Comparison of ENCODE assay signal across 16 cellular contexts in genomic region chr5:102863058-102863457, GRCh38.
A peak's percentile ranks its signal among the peaks of the same experiment; 100 is the strongest.
DNase-seq lines count a peak whose midpoint lies in the region; ATAC-seq and TF ChIP-seq lines count a peak whose summit lies in the region.
"Had no signal": no experiment of that assay in that cellular context is flagged by ENCODE, and none has a peak within 500 bp of the region (broad histone marks: within the 10 kb centered on the region; RNA-seq: fewer than 3 reads in every experiment).

No MANE protein-coding gene starts in this region.

- no peak overlapping the region for H3K4me3 Mint-ChIP-seq in endothelial cell (ENCODE audit: unreplicated experiment)
- H3K4me3 Mint-ChIP-seq in CD4-positive, alpha-beta T cell: no peak overlapping the region
- H3K4me3 Mint-ChIP-seq: B cell; CD4-positive, CD25-positive, alpha-beta regulatory T cell had no signal

- no peak overlapping the region for H3K4me3 ChIP-seq in left ventricle myocardium inferior
- H3K4me3 ChIP-seq in thoracic aorta: no peak overlapping the region
- H3K4me3 ChIP-seq: K562, SJCRH30 had no signal

- no peaks in the 10 kb centered on the region for H3K9me3 Mint-ChIP-seq in endothelial cell (ENCODE audit: unreplicated experiment)
- H3K9me3 Mint-ChIP-seq in CD4-positive, alpha-beta T cell: no peaks in the 10 kb centered on the region

- DNase-seq in left ventricle myocardium inferior: no peak
- no peak for DNase-seq in Right ventricle myocardium superior
- peak; percentile 38 to 42 for DNase-seq in NCI-H526 (lab: John Stamatoyannopoulos, UW)
- DNase-seq in endothelial cell (ENCODE audit: low spot score): no peak
- no peak for DNase-seq in thoracic aorta (ENCODE audit: low spot score)
- DNase-seq in CD4-positive, alpha-beta T cell: no peak
- DNase-seq: CD4-positive, CD25-positive, alpha-beta regulatory T cell; DND-41; NCI-H1694; RPMI8226; SJCRH30; T-helper 2 cell had no signal

- H3K27me3 ChIP-seq in left ventricle myocardium inferior (ENCODE audit: low read depth) (no peaks in the 10 kb centered on the region), thoracic aorta (replicated peaks; ENCODE audit: insufficient read depth) (no peaks in the 10 kb centered on the region)
- peaks cover 18% of the 10 kb centered on the region for H3K27me3 ChIP-seq in CD4-positive, alpha-beta T cell (ENCODE audit: control insufficient read depth, insufficient read depth, low read length)
- H3K27me3 ChIP-seq: SJCRH30 had no signal

- CTCF ChIA-PET in CD4-positive, alpha-beta T cell (lab: Charles Lee): no interaction called here

- H3K9me3 ChIP-seq in left ventricle myocardium inferior (replicated peaks) (peaks cover 5% of the 10 kb centered on the region), thoracic aorta (no peaks in the 10 kb centered on the region)
- H3K9me3 ChIP-seq in CD4-positive, alpha-beta T cell (ENCODE audit: control insufficient read depth, low read length): no peaks in the 10 kb centered on the region
- H3K9me3 ChIP-seq: SJCRH30 had no signal

- peak overlapping the region; percentile 40 for H3K27ac Mint-ChIP-seq in endothelial cell (ENCODE audit: unreplicated experiment)
- H3K27ac Mint-ChIP-seq in CD4-positive, alpha-beta T cell: no peak overlapping the region
- H3K27ac Mint-ChIP-seq: B cell; CD4-positive, CD25-positive, alpha-beta regulatory T cell had no signal

- H3K4me1 Mint-ChIP-seq in endothelial cell (ENCODE audit: unreplicated experiment): peaks cover 28% of the 10 kb centered on the region
- peaks cover 15% of the 10 kb centered on the region for H3K4me1 Mint-ChIP-seq in CD4-positive, alpha-beta T cell (ENCODE audit: low read depth)

- H3K4me1 ChIP-seq in left ventricle myocardium inferior (peaks cover 61% of the 10 kb centered on the region), thoracic aorta (ENCODE audit: control insufficient read depth in 1 of 2, low read depth in 2 of 2) (peaks cover 25 to 31% of the 10 kb centered on the region in 2 donors)
- H3K4me1 ChIP-seq: SJCRH30 had no signal

- H3K36me3 ChIP-seq in left ventricle myocardium inferior (no peaks in the 10 kb centered on the region), thoracic aorta (no peaks in the 10 kb centered on the region)
- H3K36me3 ChIP-seq: SJCRH30 had no signal

- no peaks in the 10 kb centered on the region for H3K27me3 Mint-ChIP-seq in endothelial cell (ENCODE audit: unreplicated experiment)
- H3K27me3 Mint-ChIP-seq in CD4-positive, alpha-beta T cell: peaks cover 30% of the 10 kb centered on the region

- no peak for ATAC-seq in Right ventricle myocardium superior (ENCODE audit: poor library complexity)
- ATAC-seq in thoracic aorta (ENCODE audit: insufficient number of reproducible peaks, low FRiP score, low read depth): no peak
- ATAC-seq in GM18858 (IDR thresholded peaks at IDR 0.05; ENCODE audit: unreplicated experiment): no peak
- no peak for ATAC-seq in CD4-positive, alpha-beta T cell (ENCODE audit: poor library complexity)
- ATAC-seq in HG02763 (IDR thresholded peaks at IDR 0.05; ENCODE audit: unreplicated experiment): no peak
- ATAC-seq: K562 had no signal

- POLR2A ChIA-PET in CD4-positive, alpha-beta T cell (lab: Charles Lee): no interaction called here

- H3K36me3 Mint-ChIP-seq in endothelial cell (ENCODE audit: low read depth, unreplicated experiment): peaks cover 3% of the 10 kb centered on the region
- H3K36me3 Mint-ChIP-seq in CD4-positive, alpha-beta T cell (ENCODE audit: low read depth): peaks cover 4% of the 10 kb centered on the region

- intact Hi-C loops in left ventricle myocardium inferior (cut with micrococcal nuclease): no loop called here
- intact Hi-C loops in Right ventricle myocardium superior (cut with DNase I): loop anchor here (10.0 kb wide), 1 partner anchor 68 kb away; no protein-coding TSS in a partner anchor
- intact Hi-C loops in CD4-positive, alpha-beta T cell (cut with DNase I, micrococcal nuclease): no loop called here

- H3K27ac ChIP-seq in left ventricle myocardium inferior (replicated peaks) (peak overlapping the region; percentile 34), thoracic aorta (peak overlapping the region; percentile 0 to 1)
- H3K27ac ChIP-seq in CD4-positive, alpha-beta T cell (ENCODE audit: low read depth, low read length): no peak overlapping the region
- H3K27ac ChIP-seq: SJCRH30 had no signal

- TF ChIP-seq CTCF in left ventricle myocardium inferior (IDR thresholded peaks at IDR 0.05; ENCODE audit: borderline replicate concordance) (no peak), endothelial cell (IDR thresholded peaks at IDR 0.05; ENCODE audit: unreplicated experiment) (no peak), thoracic aorta (IDR thresholded peaks at IDR 0.05) (no peak)
- no peak for TF ChIP-seq CTCF in CD4-positive, alpha-beta T cell (IDR thresholded peaks at IDR 0.05)

Comparison
In these comparisons a context has a peak if more than half of its experiments do, and no peak if none do; other contexts are left out.
1. DNase-seq: peak in NCI-H526 (2 of 2); none in left ventricle myocardium inferior (single experiment), Right ventricle myocardium superior (single experiment), endothelial cell (single experiment), thoracic aorta (single experiment) and CD4-positive, alpha-beta T cell (0 of 10).